In genomic region chr17:79951361-79952264, GRCh38 we compare ENCODE assay signal across 7 cellular contexts.
DNase-seq lines count a peak whose midpoint lies in the region; ATAC-seq and TF ChIP-seq lines count a peak whose summit lies in the region.

No MANE protein-coding gene starts in this region.

- H3K27ac ChIP-seq in thoracic aorta = no peak overlapping the region

- no peaks in the 10 kb centered on the region for H3K9me3 Mint-ChIP-seq in activated T-helper 2 cell treated with anti-CD3 and anti-CD28 coated beads, Interferon-gamma antibody, Interleukin-2, Interleukin-4, amounts not matched to agents 10 μg/mL and 5 μg/mL and 100 μg/mL, durations not matched to agents 14 hours and 24 hours and 36 hours

- H3K36me3 Mint-ChIP-seq in activated T-helper 2 cell treated with anti-CD3 and anti-CD28 coated beads, Interferon-gamma antibody, Interleukin-2, Interleukin-4, amounts not matched to agents 10 μg/mL and 5 μg/mL and 100 μg/mL, durations not matched to agents 14 hours and 24 hours and 36 hours (ENCODE audit: low read depth) = no peaks in the 10 kb centered on the region

- no peak overlapping the region for H3K4me3 Mint-ChIP-seq in activated T-helper 2 cell treated with anti-CD3 and anti-CD28 coated beads, Interferon-gamma antibody, Interleukin-2, Interleukin-4, amounts not matched to agents 10 μg/mL and 5 μg/mL and 100 μg/mL, durations not matched to agents 14 hours and 24 hours and 36 hours (ENCODE audit: low read depth)

- H3K4me3 ChIP-seq in choroid plexus epithelial cell (ENCODE audit: low read depth, low read length) = peak overlapping the region; percentile 20
- peak overlapping the region; percentile 50 for H3K4me3 ChIP-seq in thoracic aorta

- H3K36me3 ChIP-seq in thoracic aorta = peaks cover 5% of the 10 kb centered on the region

- ATAC-seq in thoracic aorta (ENCODE audit: insufficient number of reproducible peaks, low FRiP score, low read depth) = peak; percentile 73

- no peaks in the 10 kb centered on the region for H3K27me3 ChIP-seq in thoracic aorta (replicated peaks; ENCODE audit: insufficient read depth)

- peaks cover 10 to 23% of the 10 kb centered on the region in 2 donors for H3K4me1 ChIP-seq in thoracic aorta (ENCODE audit: control insufficient read depth in 1 of 2, low read depth in 2 of 2)

- TF ChIP-seq CTCF in choroid plexus epithelial cell (conservative IDR thresholded peaks at IDR 0.05; ENCODE audit: low read depth, low read length) = no peak
- TF ChIP-seq CTCF in thoracic aorta (IDR thresholded peaks at IDR 0.05) = peak; percentile 12

- intact Hi-C loops in activated T-helper 2 cell treated with anti-CD3 and anti-CD28 coated beads, Interferon-gamma antibody, Interleukin-2, Interleukin-4, amounts not matched to agents 10 μg/mL and 5 μg/mL and 100 μg/mL, durations not matched to agents 14 hours and 24 hours and 36 hours (cut with micrococcal nuclease) = no loop called here

- H3K4me1 Mint-ChIP-seq in activated T-helper 2 cell treated with anti-CD3 and anti-CD28 coated beads, Interferon-gamma antibody, Interleukin-2, Interleukin-4, amounts not matched to agents 10 μg/mL and 5 μg/mL and 100 μg/mL, durations not matched to agents 14 hours and 24 hours and 36 hours (ENCODE audit: low read depth) = no peaks in the 10 kb centered on the region

- DNase-seq in M059J (ENCODE audit: low read depth) (peak; percentile 74), choroid plexus epithelial cell (ENCODE audit: low read depth) (peak; percentile 95), lung microvascular endothelial cell (ENCODE audit: low read depth in 2 of 2) (peak; percentile 78 to 85), thoracic aorta (ENCODE audit: low spot score) (no peak), GM19238 (ENCODE audit: insufficient read length, low spot score) (no peak), T1000 (lab: John Stamatoyannopoulos, UW) (no peak)
- DNase-seq in activated T-helper 2 cell treated with anti-CD3 and anti-CD28 coated beads, Interferon-gamma antibody, Interleukin-2, Interleukin-4, amounts not matched to agents 10 μg/mL and 5 μg/mL and 100 μg/mL, durations not matched to agents 14 hours and 24 hours and 36 hours (ENCODE audit: low spot score) = no peak

- no peaks in the 10 kb centered on the region for H3K9me3 ChIP-seq in thoracic aorta

- H3K27me3 Mint-ChIP-seq in activated T-helper 2 cell treated with anti-CD3 and anti-CD28 coated beads, Interferon-gamma antibody, Interleukin-2, Interleukin-4, amounts not matched to agents 10 μg/mL and 5 μg/mL and 100 μg/mL, durations not matched to agents 14 hours and 24 hours and 36 hours (ENCODE audit: low read depth) = no peaks in the 10 kb centered on the region

- no peak overlapping the region for H3K27ac Mint-ChIP-seq in activated T-helper 2 cell treated with anti-CD3 and anti-CD28 coated beads, Interferon-gamma antibody, Interleukin-2, Interleukin-4, amounts not matched to agents 10 μg/mL and 5 μg/mL and 100 μg/mL, durations not matched to agents 14 hours and 24 hours and 36 hours

Comparison
In these comparisons a context has a peak if more than half of its experiments do, and no peak if none do; other contexts are left out.
1. DNase-seq: peak in M059J (single experiment), choroid plexus epithelial cell (single experiment) and lung microvascular endothelial cell (2 of 2); none in thoracic aorta (single experiment), GM19238 (single experiment), activated T-helper 2 cell treated with anti-CD3 and anti-CD28 coated beads, Interferon-gamma antibody, Interleukin-2, Interleukin-4, amounts not matched to agents 10 μg/mL and 5 μg/mL and 100 μg/mL, durations not matched to agents 14 hours and 24 hours and 36 hours (single experiment) and T1000 (single experiment).